ENCODE assay signal across 14 cellular contexts in the genomic region with DNA sequence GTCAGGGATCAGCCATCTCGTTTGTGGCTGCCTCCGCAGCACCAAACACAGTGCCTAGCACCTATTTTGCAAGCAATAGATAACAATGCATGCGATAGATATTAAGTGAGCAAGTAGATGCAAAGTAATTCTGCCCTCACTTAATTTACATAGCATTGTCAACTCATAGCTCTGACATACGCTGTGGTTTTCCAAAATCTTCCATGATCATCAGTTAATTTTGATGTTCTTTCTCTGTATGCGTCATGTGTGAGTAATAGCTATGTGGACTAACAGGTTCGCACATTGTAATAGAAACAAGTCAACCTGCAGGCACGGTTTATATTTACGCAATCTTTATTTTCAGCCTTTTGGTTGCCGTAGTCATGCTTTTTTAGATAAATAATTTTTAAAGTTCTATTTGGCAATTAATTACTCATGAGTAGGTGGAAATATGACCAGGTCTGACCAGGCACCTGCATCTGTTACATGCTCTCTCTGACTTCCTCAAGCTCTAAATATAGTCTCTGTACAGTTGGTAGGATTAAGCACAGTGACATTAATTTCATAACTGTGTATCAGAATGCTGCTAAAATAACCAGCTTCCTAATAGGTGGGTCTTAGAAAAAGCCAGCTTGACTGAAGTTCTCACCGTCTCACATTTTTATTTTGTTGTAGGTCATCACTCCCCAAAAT. TPM values are rescaled to one million over a fixed set of nuclear protein-coding genes. Genes with fewer than 3 reads are reported as not detected.
DNase-seq lines count a peak whose midpoint lies in the region; ATAC-seq and TF ChIP-seq lines count a peak whose summit lies in the region.
"Had no signal": no experiment of that assay in that cellular context is flagged by ENCODE, and none has a peak within 500 bp of the region (broad histone marks: within the 10 kb centered on the region; RNA-seq: fewer than 3 reads in every experiment).

No MANE protein-coding gene starts in this region.

- H3K4me1 ChIP-seq in PC-3 (ENCODE audit: insufficient read depth, low read length) = peaks cover 12% of the 10 kb centered on the region
- H3K4me1 ChIP-seq in esophagus squamous epithelium = peaks cover 0 to 53% (median 20%) of the 10 kb centered on the region in 3 donors
- H3K4me1 ChIP-seq in effector memory CD4-positive, alpha-beta T cell (ENCODE audit: control insufficient read depth, insufficient read depth, low read length, poor library complexity, severe bottlenecking) = no peaks in the 10 kb centered on the region

- peaks cover 52% of the 10 kb centered on the region for H3K4me1 Mint-ChIP-seq in stimulated activated effector memory CD8-positive, alpha-beta T cell treated with anti-CD3 and anti-CD28 coated beads, Interleukin-12 subunit alpha, Interleukin-12 subunit beta, amount 100 ng/mL, for 72 hours

- H3K9ac ChIP-seq in PC-3 (ENCODE audit: low read length) = 0 out of 2 replicates have a peak overlapping the region, but pooled peaks have one; percentile 14

- peaks cover 100% of the 10 kb centered on the region for H3K36me3 Mint-ChIP-seq in stimulated activated effector memory CD8-positive, alpha-beta T cell treated with anti-CD3 and anti-CD28 coated beads, Interleukin-12 subunit alpha, Interleukin-12 subunit beta, amount 100 ng/mL, for 72 hours

- H3K4me3 Mint-ChIP-seq in stimulated activated effector memory CD8-positive, alpha-beta T cell treated with anti-CD3 and anti-CD28 coated beads, Interleukin-12 subunit alpha, Interleukin-12 subunit beta, amount 100 ng/mL, for 72 hours = peak overlapping the region; percentile 25

- TF ChIP-seq POLR2A in esophagus squamous epithelium (IDR thresholded peaks at IDR 0.05) = no peak

- H3K27ac ChIP-seq in PC-3 (ENCODE audit: low read length) (peak overlapping the region; percentile 81), esophagus squamous epithelium (peak overlapping the region; percentile 68 to 82 (median 73)), coronary artery (no peak overlapping the region)
- H3K27ac ChIP-seq in effector memory CD4-positive, alpha-beta T cell (ENCODE audit: insufficient read depth, low read length, poor library complexity, severe bottlenecking) = no peak overlapping the region
- H3K27ac ChIP-seq: 22Rv1 had no signal

- CTCF ChIA-PET in PC-3 (lab: Charles Lee) = interaction anchor here (0.6 kb wide), 1 partner anchor 10 kb away, joined by 3 read pairs; no protein-coding TSS in a partner anchor

- DNase-seq in NOMO-1 treated with DMSO at 0.1 percent for 48 hours (lab: John Stamatoyannopoulos, UW; ENCODE audit: unreplicated experiment) = peak; percentile 67
- DNase-seq in NOMO-1 treated with dmso at 0.1 percent for 144 hours (lab: John Stamatoyannopoulos, UW; ENCODE audit: unreplicated experiment) = no peak
- peak; percentile 96 for DNase-seq in PC-3
- no peak for DNase-seq in esophagus squamous epithelium (lab: John Stamatoyannopoulos, UW)
- no peak for DNase-seq in stimulated activated effector memory CD8-positive, alpha-beta T cell treated with anti-CD3 and anti-CD28 coated beads, Interleukin-12 subunit alpha, Interleukin-12 subunit beta, amount 100 ng/mL, for 72 hours (ENCODE audit: low spot score in 2 of 2)
- DNase-seq in effector memory CD4-positive, alpha-beta T cell = no peak
- DNase-seq in coronary artery (ENCODE audit: low spot score) = no peak
- no peak for DNase-seq in left colon
- DNase-seq: DMS79, glutamatergic neuron, NCI-H2029 treated with DMSO at 0.1 percent for 48 hours had no signal

- no peaks in the 10 kb centered on the region for H3K27me3 ChIP-seq in PC-3 (ENCODE audit: low read length)
- H3K27me3 ChIP-seq in esophagus squamous epithelium = no peaks in the 10 kb centered on the region
- no peaks in the 10 kb centered on the region for H3K27me3 ChIP-seq in effector memory CD4-positive, alpha-beta T cell (replicated peaks; ENCODE audit: control insufficient read depth, insufficient read depth, low read length, poor library complexity, severe bottlenecking)
- H3K27me3 ChIP-seq: right atrium auricular region had no signal

- H2AFZ ChIP-seq in PC-3 (ENCODE audit: low read length) = no peak overlapping the region

- H3K36me3 ChIP-seq in PC-3 (ENCODE audit: low read depth, low read length) (no peaks in the 10 kb centered on the region), esophagus squamous epithelium (peaks cover 9 to 69% (median 11%) of the 10 kb centered on the region in 3 donors)
- peaks cover 9% of the 10 kb centered on the region for H3K36me3 ChIP-seq in effector memory CD4-positive, alpha-beta T cell (ENCODE audit: control insufficient read depth, insufficient read depth, low read length)

- POLR2A ChIA-PET in PC-3 (lab: Charles Lee; ENCODE audit: unreplicated experiment) = no interaction called here

- intact Hi-C loops in PC-3 (cut with micrococcal nuclease) = no loop called here
- intact Hi-C loops in esophagus squamous epithelium (cut with DNase I) = no loop called here
- intact Hi-C loops in left colon (cut with DNase I, micrococcal nuclease) = no loop called here

- no peaks in the 10 kb centered on the region for H3K9me3 Mint-ChIP-seq in stimulated activated effector memory CD8-positive, alpha-beta T cell treated with anti-CD3 and anti-CD28 coated beads, Interleukin-12 subunit alpha, Interleukin-12 subunit beta, amount 100 ng/mL, for 72 hours
- H3K9me3 Mint-ChIP-seq: activated T-helper 2 cell treated with anti-CD3 and anti-CD28 coated beads, Interferon-gamma antibody, Interleukin-2, Interleukin-4, amounts not matched to agents 10 μg/mL and 5 μg/mL and 100 μg/mL, durations not matched to agents 14 hours and 24 hours and 36 hours had no signal

- H4K20me1 ChIP-seq in PC-3 (ENCODE audit: low read length) = no peaks in the 10 kb centered on the region

- no peaks in the 10 kb centered on the region for H3K9me3 ChIP-seq in PC-3 (ENCODE audit: low read length)
- no peaks in the 10 kb centered on the region for H3K9me3 ChIP-seq in esophagus squamous epithelium
- no peaks in the 10 kb centered on the region for H3K9me3 ChIP-seq in effector memory CD4-positive, alpha-beta T cell (ENCODE audit: control insufficient read depth, low read length)
- H3K9me3 ChIP-seq: right atrium auricular region had no signal

- H3K4me2 ChIP-seq in PC-3 (ENCODE audit: low read length) = peak overlapping the region; percentile 67

- peak overlapping the region; percentile 43 for H3K27ac Mint-ChIP-seq in stimulated activated effector memory CD8-positive, alpha-beta T cell treated with anti-CD3 and anti-CD28 coated beads, Interleukin-12 subunit alpha, Interleukin-12 subunit beta, amount 100 ng/mL, for 72 hours
- H3K27ac Mint-ChIP-seq: activated T-helper 2 cell treated with anti-CD3 and anti-CD28 coated beads, Interferon-gamma antibody, Interleukin-2, Interleukin-4, amounts not matched to agents 10 μg/mL and 5 μg/mL and 100 μg/mL, durations not matched to agents 14 hours and 24 hours and 36 hours had no signal

- TF ChIP-seq CTCF in PC-3 (conservative IDR thresholded peaks at IDR 0.05; ENCODE audit: low read depth, low read length) (no peak), esophagus squamous epithelium (IDR thresholded peaks at IDR 0.05) (no peak), coronary artery (IDR thresholded peaks at IDR 0.05) (no peak)

- H3K79me2 ChIP-seq in PC-3 (ENCODE audit: low read length) = no peaks in the 10 kb centered on the region

- ATAC-seq in PC-3 (peak; percentile 93), left colon (no peak)
- peak; percentile 93 for ATAC-seq in stimulated activated effector memory CD8-positive, alpha-beta T cell treated with anti-CD3 and anti-CD28 coated beads, Interleukin-12 subunit alpha, Interleukin-12 subunit beta, amount 100 ng/mL, for 72 hours

- H3K9me2 ChIP-seq in PC-3 (replicated peaks; ENCODE audit: low read length) = no peaks in the 10 kb centered on the region

- no peaks in the 10 kb centered on the region for H3F3A ChIP-seq in PC-3 (ENCODE audit: low read length, unreplicated experiment)

- WGBS in esophagus squamous epithelium, 2 donors = 38 to 45% methylated on average over 8 to 10 of the region's 10 CpGs

- BruUV-seq in PC-3 (replicated peaks; lab: Mats Ljungman, UMichigan) = no TSS peak

- H3K4me3 ChIP-seq in PC-3 (ENCODE audit: low read length) (peak overlapping the region; percentile 37), esophagus squamous epithelium (peak overlapping the region in 1 of 4 donors; percentile 4), coronary artery (no peak overlapping the region)
- no peak overlapping the region for H3K4me3 ChIP-seq in effector memory CD4-positive, alpha-beta T cell (ENCODE audit: insufficient read depth, low read depth, low read length, poor library complexity, severe bottlenecking)
- H3K4me3 ChIP-seq: right atrium auricular region had no signal

RNA-seq across cellular contexts. Expression of gene MAP3K8, which starts 13.3 kb away (rescaled TPM):
- 4.9 and 6.5 TPM in 2 replicates for total RNA-seq in PC-3 (2014; rRNA removed)
- total RNA-seq in esophagus squamous epithelium = 10 to 100 TPM in 3 of 4 donors, 1 to 10 TPM in 1; 9.4 to 20.6 (median 17.9) TPM
- 10 to 100 TPM; 11.6 to 14.0 TPM for total RNA-seq in left colon

Comparison
In these comparisons a context has a peak if more than half of its experiments do, and no peak if none do; other contexts are left out.
1. DNase-seq: peak in NOMO-1 treated with DMSO at 0.1 percent for 48 hours (single experiment) and PC-3 (single experiment); none in NOMO-1 treated with dmso at 0.1 percent for 144 hours (single experiment), esophagus squamous epithelium (single experiment), stimulated activated effector memory CD8-positive, alpha-beta T cell treated with anti-CD3 and anti-CD28 coated beads, Interleukin-12 subunit alpha, Interleukin-12 subunit beta, amount 100 ng/mL, for 72 hours (0 of 2), effector memory CD4-positive, alpha-beta T cell (0 of 3), coronary artery (single experiment) and left colon (0 of 2).
2. H3K27ac ChIP-seq: peak in PC-3 (single experiment) and esophagus squamous epithelium (4 of 4); none in effector memory CD4-positive, alpha-beta T cell (single experiment) and coronary artery (0 of 2).